Comparison of ENCODE assay signal across 8 cellular contexts in genomic region chr1:53838654-53838974, GRCh38. TPM values are rescaled to one million over a fixed set of nuclear protein-coding genes. Genes with fewer than 3 reads are reported as not detected.
DNase-seq lines count a peak whose midpoint lies in the region; ATAC-seq, FAIRE-seq and TF ChIP-seq lines count a peak whose summit lies in the region.

No MANE protein-coding gene starts in this region.

- peak overlapping the region; percentile 70 for H3K4me2 ChIP-seq in A549

- TF ChIP-seq EP300 in A549 (IDR thresholded peaks at IDR 0.05) = no peak

- CTCF ChIA-PET in A549 (lab: Yijun Ruan, JAX) = no interaction called here

- H3K4me1 ChIP-seq in A549 (peaks cover 8% of the 10 kb centered on the region; the same call in 2 of the 3 replicates), HUES64 (ENCODE audit: insufficient read depth, low read length) (no peaks in the 10 kb centered on the region), muscle layer of colon (ENCODE audit: insufficient read depth, low read length) (peaks cover 5% of the 10 kb centered on the region), foreskin keratinocyte (no peaks in the 10 kb centered on the region)

- TF ChIP-seq CTCF in A549 (IDR thresholded peaks at IDR 0.05) = no peak
- no peak for TF ChIP-seq CTCF in bronchial epithelial cell (IDR thresholded peaks at IDR 0.05; ENCODE audit: insufficient read depth, low read length, severe bottlenecking)
- no peak for TF ChIP-seq CTCF in GM20000 (IDR thresholded peaks at IDR 0.05; ENCODE audit: extremely low read depth, missing control alignments)
- no peak for TF ChIP-seq CTCF in foreskin keratinocyte (conservative IDR thresholded peaks at IDR 0.05)

- DNase-seq in A549 (ENCODE audit: low read depth in 1 of 2, low spot score in 1 of 2) (no peak), bronchial epithelial cell (ENCODE audit: low read depth) (no peak), posterior cingulate gyrus (no peak), GM20000 (ENCODE audit: low spot score) (no peak), globus pallidus (ENCODE audit: low spot score) (no peak), foreskin keratinocyte (no peak)

- H3K9ac ChIP-seq in HUES64 (ENCODE audit: low read depth, low read length) (no peak overlapping the region), muscle layer of colon (ENCODE audit: low read length) (no peak overlapping the region)

- WGBS in A549 (ENCODE audit: missing lambda C conversion rate) = 2% methylated on average over 2 of the region's 2 CpGs
- 0% methylated on average over 1 of the region's 2 CpGs for WGBS in HUES64

- H3K9me3 ChIP-seq in A549 (0 out of 3 replicates have a peak, but pooled peaks cover 9% of the 10 kb centered on the region), HUES64 (ENCODE audit: insufficient read depth, low read depth, low read length) (0 out of 2 replicates have a peak, but pooled peaks cover 3% of the 10 kb centered on the region), muscle layer of colon (ENCODE audit: low read length) (no peaks in the 10 kb centered on the region)

- POLR2A ChIA-PET in A549 (lab: Yijun Ruan, JAX) = interaction anchor here (0.5 kb wide), 1 partner anchor 475 kb away, joined by 3 read pairs; no protein-coding TSS in a partner anchor

- no peak for TF ChIP-seq POLR2A in A549 (IDR thresholded peaks at IDR 0.05; ENCODE audit: low read length)

- no peak for TF ChIP-seq RAD21 in A549 (conservative IDR thresholded peaks at IDR 0.05 in 1 of 2, IDR thresholded peaks at IDR 0.05 in 1 of 2)

- FAIRE-seq in A549 (lab: Jason Lieb, UNC) (no peak), bronchial epithelial cell (lab: Jason Lieb, UNC) (no peak)

- peak overlapping the region; percentile 97 to 99; a peak in 3 of 6 replicates for H3K27ac ChIP-seq in A549
- H3K27ac ChIP-seq in HUES64 (ENCODE audit: low read depth, low read length) = peak overlapping the region; percentile 99; the same call in 1 of the 2 replicates
- H3K27ac ChIP-seq in muscle layer of colon (ENCODE audit: low read depth, low read length) = peak overlapping the region; percentile 97
- H3K27ac ChIP-seq in foreskin keratinocyte = no peak overlapping the region

- H3K4me3 ChIP-seq in A549 (peak overlapping the region; percentile 72), HUES64 (ENCODE audit: low read length) (peak overlapping the region; percentile 99; the same call in 1 of the 2 replicates), bronchial epithelial cell (ENCODE audit: low read depth, low read length) (peak overlapping the region; percentile 94), muscle layer of colon (ENCODE audit: low read depth in 1 of 2, low read length in 2 of 2) (peak overlapping the region; percentile 90 to 92)

- intact Hi-C loops in posterior cingulate gyrus (cut with DNase I) = loop anchor here (1.0 to 5.0 kb wide), 4 partner anchors 50 to 924 kb away; partner anchors contain the start of genes IFT25, LRRC42, PARS2 and TCEANC2

- ATAC-seq in A549 (no peak), foreskin keratinocyte (no peak)

- no peaks in the 10 kb centered on the region for H3K27me3 ChIP-seq in HUES64 (ENCODE audit: insufficient read depth, low read length)
- no peaks in the 10 kb centered on the region for H3K27me3 ChIP-seq in bronchial epithelial cell (ENCODE audit: control insufficient read depth, insufficient read depth, low read length)
- no peaks in the 10 kb centered on the region for H3K27me3 ChIP-seq in muscle layer of colon (ENCODE audit: control insufficient read depth in 1 of 2, insufficient read depth in 2 of 2, low read length in 2 of 2)
- no peaks in the 10 kb centered on the region for H3K27me3 ChIP-seq in foreskin keratinocyte

- H3K36me3 ChIP-seq in HUES64 (ENCODE audit: insufficient read depth, low read length) (peaks cover 14% of the 10 kb centered on the region), bronchial epithelial cell (ENCODE audit: control insufficient read depth, insufficient read depth, low read length) (no peaks in the 10 kb centered on the region), muscle layer of colon (ENCODE audit: insufficient read depth, low read length) (no peaks in the 10 kb centered on the region)

TF ChIP-seq in A549, 52 proteins besides CTCF, POLR2A, EP300 and RAD21:
- TF ChIP-seq RNF2 (IDR thresholded peaks at IDR 0.05; ENCODE audit: borderline replicate concordance, low read depth) (no peak), HDAC2 (IDR thresholded peaks at IDR 0.05) (no peak), USF2 (IDR thresholded peaks at IDR 0.05) (no peak), RFX5 (IDR thresholded peaks at IDR 0.05) (no peak), FOXS1 (CRISPR knock-in tag; IDR thresholded peaks at IDR 0.05) (no peak), MAFK (IDR thresholded peaks at IDR 0.05; ENCODE audit: partially characterized antibody) (no peak), HOXB5 (CRISPR knock-in tag; IDR thresholded peaks at IDR 0.05) (no peak), ESRRA (IDR thresholded peaks at IDR 0.05; ENCODE audit: borderline replicate concordance, low read length) (no peak), TFCP2L1 (CRISPR knock-in tag; IDR thresholded peaks at IDR 0.05) (no peak), MAZ (IDR thresholded peaks at IDR 0.05; ENCODE audit: borderline replicate concordance, low read depth, low read length) (no peak), HEYL (CRISPR knock-in tag; IDR thresholded peaks at IDR 0.05) (no peak), BHLHE40 (IDR thresholded peaks at IDR 0.05; ENCODE audit: low read depth, low read length) (no peak), ZC3H11A (IDR thresholded peaks at IDR 0.05) (no peak), HOXB13 (CRISPR knock-in tag; IDR thresholded peaks at IDR 0.05; ENCODE audit: low read depth) (no peak), SMC3 (IDR thresholded peaks at IDR 0.05) (no peak)

RNA-seq across cellular contexts. Expression of gene NDC1, which starts 0.5 kb away (rescaled TPM):
- polyA plus RNA-seq in A549 (2011; rRNA removed) (39.1 and 49.5 TPM in 2 replicates), A549 (2017; fragmentation: RNase III; extraction: RNeasy Plus Mini Kit Qiagen cat#74134 plus additional on column Dnase treatment) (25.7 to 27.8 TPM (median 26.4 TPM) in 3 replicates), foreskin keratinocyte (12.1 and 17.4 TPM in 2 replicates)
- 14.7 and 18.7 TPM in 2 replicates for polyA plus RNA-seq in A549 (2012; cell fraction: cytosol; rRNA removed)
- polyA plus RNA-seq in A549 (2012; cell fraction: nucleus; rRNA removed) = 9.2 and 12.5 TPM in 2 replicates
- polyA minus RNA-seq in A549 (2011; rRNA and poly(A)+ RNA removed) = 63.4 and 64.2 TPM in 2 replicates
- 47.1 TPM for polyA plus RNA-seq in HUES64 (2013, experiment 1 of 2)
- 46.3 TPM for polyA plus RNA-seq in HUES64 (2013, experiment 2 of 2)
- total RNA-seq in bronchial epithelial cell (8.3 and 16.1 TPM in 2 replicates), foreskin keratinocyte (34.4 and 40.0 TPM in 2 replicates)

RNA-seq across cellular contexts. Expression of gene YIPF1, which starts 51.0 kb away (rescaled TPM):
- polyA plus RNA-seq in A549 (2011; rRNA removed) (30.1 and 34.6 TPM in 2 replicates), A549 (2017; fragmentation: RNase III; extraction: RNeasy Plus Mini Kit Qiagen cat#74134 plus additional on column Dnase treatment) (12.7 to 15.4 TPM (median 15.4 TPM) in 3 replicates), foreskin keratinocyte (22.2 and 22.6 TPM in 2 replicates)
- 9.2 and 11.3 TPM in 2 replicates for polyA plus RNA-seq in A549 (2012; cell fraction: cytosol; rRNA removed)
- 6.6 and 9.2 TPM in 2 replicates for polyA plus RNA-seq in A549 (2012; cell fraction: nucleus; rRNA removed)
- 14.3 and 16.6 TPM in 2 replicates for polyA minus RNA-seq in A549 (2011; rRNA and poly(A)+ RNA removed)
- 27.8 TPM for polyA plus RNA-seq in HUES64 (2013, experiment 1 of 2)
- 27.1 TPM for polyA plus RNA-seq in HUES64 (2013, experiment 2 of 2)
- total RNA-seq in bronchial epithelial cell (18.7 and 28.4 TPM in 2 replicates), foreskin keratinocyte (21.8 and 25.7 TPM in 2 replicates)

RNA-seq across cellular contexts. Expression of gene DIO1, which starts 55.4 kb away (rescaled TPM):
- polyA plus RNA-seq in A549 (2011; rRNA removed) (0.13 TPM in 1 of 2 replicates, not detected in the other), A549 (2017; fragmentation: RNase III; extraction: RNeasy Plus Mini Kit Qiagen cat#74134 plus additional on column Dnase treatment) (not detected in 3 replicates), foreskin keratinocyte (not detected in 2 replicates)
- not detected in 2 replicates for polyA plus RNA-seq in A549 (2012; cell fraction: cytosol; rRNA removed)
- not detected in 2 replicates for polyA plus RNA-seq in A549 (2012; cell fraction: nucleus; rRNA removed)
- not detected in 2 replicates for polyA minus RNA-seq in A549 (2011; rRNA and poly(A)+ RNA removed)
- polyA plus RNA-seq in HUES64 (2013, experiment 1 of 2) = not detected
- polyA plus RNA-seq in HUES64 (2013, experiment 2 of 2) = 0.19 TPM
- total RNA-seq in bronchial epithelial cell (not detected in 2 replicates), foreskin keratinocyte (not detected in 2 replicates)
